16 cellular contexts compared by ENCODE assay signal in the genomic region with DNA sequence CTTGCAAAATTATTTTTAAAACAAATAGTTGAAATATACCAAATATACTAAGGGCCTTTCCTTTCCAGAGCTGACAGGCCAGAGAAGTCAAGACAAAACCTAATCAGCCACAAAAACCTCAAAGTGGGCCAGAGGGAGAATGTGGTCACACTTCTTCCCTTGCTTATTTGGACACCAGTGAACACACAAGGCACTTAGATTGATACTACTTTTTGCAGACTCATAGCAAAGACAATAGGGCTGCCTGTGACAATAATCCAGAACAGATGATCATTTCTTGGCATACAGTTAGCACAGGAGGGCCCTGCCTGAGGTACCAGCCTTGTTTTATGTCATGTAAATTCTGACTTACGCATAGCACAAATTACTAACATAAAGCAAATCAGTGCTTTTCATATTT.
"Had no signal": no experiment of that assay in that cellular context is flagged by ENCODE, and none has a peak within 500 bp of the region (broad histone marks: within the 10 kb centered on the region; RNA-seq: fewer than 3 reads in every experiment).

No MANE protein-coding gene starts in this region.

- H3K4me1 ChIP-seq: esophagus squamous epithelium, upper lobe of right lung had no signal

- DNase-seq: activated B cell treated with CpG ODN at 0.5 μM for 24 hours; activated CD4-positive, alpha-beta T cell treated with anti-CD3 and anti-CD28 coated beads, Interleukin-2, amount 10 ng/mL, durations not matched to agents 24 days and 14 days; activated CD8-positive, alpha-beta memory T cell treated with anti-CD3 and anti-CD28 coated beads, Interleukin-2, amount 50 U/mL, for 48 hours; activated gamma-delta T cell; activated T-cell treated with anti-CD3 and anti-CD28 coated beads, Interleukin-2, amount 50 U/mL, for 72 hours; amygdala; cortex of kidney; effector CD4-positive, alpha-beta T cell; esophagus squamous epithelium; head of caudate nucleus; left cardiac atrium; ovary; upper lobe of right lung had no signal

- ATAC-seq: activated T-cell treated with anti-CD3 and anti-CD28 coated beads, Interleukin-2, amount 50 U/mL, for 72 hours; stimulated activated effector memory CD8-positive, alpha-beta T cell treated with anti-CD3 and anti-CD28 coated beads, Interleukin-12 subunit alpha, Interleukin-12 subunit beta, amount 100 ng/mL, for 72 hours; upper lobe of right lung had no signal

- H3K27me3 ChIP-seq: esophagus squamous epithelium, ovary, upper lobe of right lung had no signal

- H3K27ac ChIP-seq: esophagus squamous epithelium, ovary, thoracic aorta, upper lobe of right lung had no signal

- H3K4me3 ChIP-seq: esophagus squamous epithelium, lung, ovary, thoracic aorta, upper lobe of right lung had no signal

- H3K9me3 ChIP-seq: esophagus squamous epithelium, ovary, thoracic aorta, upper lobe of right lung had no signal

- H3K36me3 ChIP-seq: esophagus squamous epithelium, ovary, thoracic aorta, upper lobe of right lung had no signal
